In the genomic region with DNA sequence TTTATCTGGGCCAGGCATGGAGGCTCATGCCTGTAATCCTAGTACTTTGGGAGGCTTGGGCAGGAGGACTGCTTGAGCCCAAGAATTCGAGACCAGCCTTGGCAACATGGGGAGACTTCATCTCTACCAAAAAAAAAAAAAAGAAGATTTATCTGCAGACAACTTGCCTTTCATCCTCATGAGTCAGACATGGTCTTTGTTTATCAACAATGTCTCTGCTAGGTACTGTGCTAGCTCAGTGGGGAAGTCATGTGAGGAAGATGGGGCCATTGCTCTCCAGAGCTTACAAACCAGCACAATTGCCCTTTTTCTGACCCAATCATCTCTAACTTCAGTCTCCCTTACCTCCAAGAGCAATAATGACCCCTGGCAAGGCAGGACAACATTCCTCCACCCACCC, we compare ENCODE assay signal across 11 cellular contexts. TPM values are rescaled to one million over a fixed set of nuclear protein-coding genes. Genes with fewer than 3 reads are reported as not detected.
DNase-seq lines count a peak whose midpoint lies in the region; ATAC-seq lines count a peak whose summit lies in the region.
"Had no signal": no experiment of that assay in that cellular context is flagged by ENCODE, and none has a peak within 500 bp of the region (broad histone marks: within the 10 kb centered on the region; RNA-seq: fewer than 3 reads in every experiment).

No MANE protein-coding gene starts in this region.

- no peak for DNase-seq in activated naive CD4-positive, alpha-beta T cell treated with Interleukin-2 at 50 U/mL for 16 hours
- DNase-seq in globus pallidus (ENCODE audit: low spot score) (peak; percentile 60), substantia nigra (lab: John Stamatoyannopoulos, UW) (no peak), amygdala (lab: John Stamatoyannopoulos, UW) (no peak), C1 segment of cervical spinal cord (lab: John Stamatoyannopoulos, UW) (no peak)
- DNase-seq: MV-4-11, SIG-M5, sigmoid colon had no signal

- ATAC-seq in activated T-helper 17 cell treated with anti-CD3 and anti-CD28 coated beads, Interleukin-2, amount 50 U/mL, for 72 hours (replicated peaks): no peak
- ATAC-seq in GM18870 (IDR thresholded peaks at IDR 0.05; ENCODE audit: unreplicated experiment): no peak

- peak overlapping the region; percentile 97 for H3K4me3 Mint-ChIP-seq in activated naive CD4-positive, alpha-beta T cell treated with anti-CD3 and anti-CD28 coated beads, Interleukin-2, amount 50 U/mL, for 24 hours
- H3K4me3 Mint-ChIP-seq in activated T-helper 17 cell treated with anti-CD3 and anti-CD28 coated beads, Interleukin-2, amount 50 U/mL, for 72 hours: peak overlapping the region; percentile 98

- H3K36me3 Mint-ChIP-seq in activated naive CD4-positive, alpha-beta T cell treated with anti-CD3 and anti-CD28 coated beads, Interleukin-2, amount 50 U/mL, for 24 hours: peaks cover 10% of the 10 kb centered on the region
- peaks cover 45% of the 10 kb centered on the region for H3K36me3 Mint-ChIP-seq in activated T-helper 17 cell treated with anti-CD3 and anti-CD28 coated beads, Interleukin-2, amount 50 U/mL, for 72 hours (ENCODE audit: low read depth)

- no peak overlapping the region for H3K27ac Mint-ChIP-seq in activated naive CD4-positive, alpha-beta T cell treated with anti-CD3 and anti-CD28 coated beads, Interleukin-2, amount 50 U/mL, for 24 hours
- H3K27ac Mint-ChIP-seq in activated T-helper 17 cell treated with anti-CD3 and anti-CD28 coated beads, Interleukin-2, amount 50 U/mL, for 72 hours: no peak overlapping the region

- H3K4me1 Mint-ChIP-seq in activated naive CD4-positive, alpha-beta T cell treated with anti-CD3 and anti-CD28 coated beads, Interleukin-2, amount 50 U/mL, for 24 hours: peaks cover 42% of the 10 kb centered on the region
- peaks cover 22% of the 10 kb centered on the region for H3K4me1 Mint-ChIP-seq in activated T-helper 17 cell treated with anti-CD3 and anti-CD28 coated beads, Interleukin-2, amount 50 U/mL, for 72 hours

- peak overlapping the region; percentile 99 for H3K27ac ChIP-seq in substantia nigra (ENCODE audit: low read depth, low read length, poor library complexity, severe bottlenecking)

- H3K9me3 Mint-ChIP-seq in activated naive CD4-positive, alpha-beta T cell treated with anti-CD3 and anti-CD28 coated beads, Interleukin-2, amount 50 U/mL, for 24 hours: no peaks in the 10 kb centered on the region
- H3K9me3 Mint-ChIP-seq in activated T-helper 17 cell treated with anti-CD3 and anti-CD28 coated beads, Interleukin-2, amount 50 U/mL, for 72 hours: no peaks in the 10 kb centered on the region

- H3K27me3 Mint-ChIP-seq in activated naive CD4-positive, alpha-beta T cell treated with anti-CD3 and anti-CD28 coated beads, Interleukin-2, amount 50 U/mL, for 24 hours: no peaks in the 10 kb centered on the region
- no peaks in the 10 kb centered on the region for H3K27me3 Mint-ChIP-seq in activated T-helper 17 cell treated with anti-CD3 and anti-CD28 coated beads, Interleukin-2, amount 50 U/mL, for 72 hours

RNA-seq across cellular contexts. Expression of gene URM1, which starts 1.6 kb away (rescaled TPM):
- total RNA-seq in activated T-helper 17 cell treated with anti-CD3 and anti-CD28 coated beads, Interleukin-2, amount 50 U/mL, for 72 hours: 10 to 100 TPM; 41.4 to 83.5 TPM

RNA-seq across cellular contexts. Expression of gene SLC27A4, which starts 32.5 kb away (rescaled TPM):
- total RNA-seq in activated T-helper 17 cell treated with anti-CD3 and anti-CD28 coated beads, Interleukin-2, amount 50 U/mL, for 72 hours: 10 to 100 TPM in 1 of 2 donors, 1 to 10 TPM in 1; 7.7 to 22.3 TPM

RNA-seq across cellular contexts. Expression of gene CERCAM, which starts 47.9 kb away (rescaled TPM):
- total RNA-seq in activated T-helper 17 cell treated with anti-CD3 and anti-CD28 coated beads, Interleukin-2, amount 50 U/mL, for 72 hours: 1 to 10 TPM in 1 of 2 donors, under 1 TPM in 1; 0.56 to 1.7 TPM

RNA-seq across cellular contexts. Expression of gene COQ4, which starts 50.1 kb away (rescaled TPM):
- 10 to 100 TPM; 30.8 to 44.4 TPM for total RNA-seq in activated T-helper 17 cell treated with anti-CD3 and anti-CD28 coated beads, Interleukin-2, amount 50 U/mL, for 72 hours

RNA-seq across cellular contexts. Expression of gene TRUB2, which starts 50.5 kb away (rescaled TPM):
- total RNA-seq in activated T-helper 17 cell treated with anti-CD3 and anti-CD28 coated beads, Interleukin-2, amount 50 U/mL, for 72 hours: 10 to 100 TPM; 22.6 to 35.2 TPM
